In the genomic region with DNA sequence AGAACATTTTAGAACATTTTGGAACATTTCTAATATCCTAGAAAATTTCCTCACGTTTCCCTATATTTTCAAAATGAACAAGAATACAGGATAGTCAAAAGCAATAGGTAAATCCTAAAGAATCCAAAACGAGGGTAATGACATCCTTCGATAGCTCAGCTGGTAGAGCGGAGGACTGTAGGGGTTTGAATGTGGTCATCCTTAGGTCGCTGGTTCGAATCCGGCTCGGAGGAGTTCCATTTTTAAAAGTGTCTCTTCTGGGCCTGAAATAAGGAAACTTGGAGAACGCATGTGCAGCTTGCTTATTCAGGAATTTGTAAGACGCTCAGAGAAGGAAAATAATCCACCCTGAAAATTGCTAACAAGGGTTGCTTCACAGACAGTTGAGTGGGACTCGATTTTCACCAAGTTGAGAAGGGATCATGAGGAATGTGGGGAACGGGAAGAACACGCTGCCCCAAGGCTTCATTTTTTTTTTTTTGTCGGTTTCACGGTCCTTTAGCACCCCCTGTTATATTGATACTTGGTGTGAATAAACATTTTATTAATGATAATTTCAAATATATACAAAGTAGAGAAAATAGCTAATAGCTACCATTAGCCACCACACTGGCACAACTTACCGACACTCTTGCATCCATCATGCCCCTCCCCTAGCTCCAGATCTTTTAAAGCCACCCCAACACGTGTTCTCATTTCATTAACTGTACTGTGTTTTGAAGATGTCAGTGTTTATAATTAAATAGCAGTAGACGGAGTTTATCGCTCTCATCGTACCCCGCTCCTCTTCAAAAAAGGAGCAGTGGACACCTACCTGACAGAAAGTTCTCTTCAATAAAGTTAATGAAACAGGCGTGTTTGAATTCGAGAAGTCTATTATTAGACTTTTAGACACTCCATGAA, we compare ENCODE assay signal across 1 cellular context.
TF ChIP-seq lines count a peak whose summit lies in the region.

No MANE protein-coding gene starts in this region.

TF ChIP-seq in K562, 482 proteins besides CTCF, POLR2A, EP300 and RAD21 (continued from another document and continues in another):
- TF ChIP-seq ARID3A (IDR thresholded peaks at IDR 0.05; ENCODE audit: borderline replicate concordance, low read depth, low read length) (0 out of 2 replicates have a peak, but pooled peaks have one; percentile 40), NFATC3 (IDR thresholded peaks at IDR 0.05) (no peak; the same call in 1 of the 2 replicates), MCM3 (IDR thresholded peaks at IDR 0.05) (no peak), ZNF280A (IDR thresholded peaks at IDR 0.05; ENCODE audit: low read depth, partially characterized antibody) (no peak), MAX (CRISPR knock-in tag; IDR thresholded peaks at IDR 0.05) (0 out of 2 replicates have a peak, but pooled peaks have one; percentile 3), SFPQ (IDR thresholded peaks at IDR 0.05; ENCODE audit: low read depth, low read length) (no peak), POU5F1 (IDR thresholded peaks at IDR 0.05; ENCODE audit: borderline replicate concordance, low read depth, low read length, partially characterized antibody) (no peak), ADNP (tag; IDR thresholded peaks at IDR 0.05) (peak; percentile 93), MCM2 (IDR thresholded peaks at IDR 0.05; ENCODE audit: low read depth) (no peak), XRCC5 (IDR thresholded peaks at IDR 0.05; ENCODE audit: low read depth, low read length) (peak; percentile 80; the same call in 1 of the 2 replicates), ATF1 (CRISPR knock-in tag; IDR thresholded peaks at IDR 0.05) (no peak), ATF1 (tag; IDR thresholded peaks at IDR 0.05) (no peak; the same call in none of the 2 replicates), POLR3A (IDR thresholded peaks at IDR 0.05; ENCODE audit: borderline replicate concordance, extremely low read depth, insufficient read depth, insufficient read length) (peak; percentile 89), GTF2F1 (IDR thresholded peaks at IDR 0.05; ENCODE audit: low read depth, low read length) (no peak), TEAD2 (tag; IDR thresholded peaks at IDR 0.05) (no peak), EHMT2 (IDR thresholded peaks at IDR 0.05) (peak; percentile 27; the same call in 1 of the 2 replicates), ARID2 (IDR thresholded peaks at IDR 0.05) (no peak), HIVEP1 (CRISPR knock-in tag; IDR thresholded peaks at IDR 0.05) (no peak), GABPB2 (CRISPR knock-in tag; conservative IDR thresholded peaks at IDR 0.05) (peak; percentile 66; the same call in 1 of the 2 replicates), HDAC2 (IDR thresholded peaks at IDR 0.05) (no peak; the same call in 1 of the 2 replicates), ZNF436 (CRISPR knock-in tag; IDR thresholded peaks at IDR 0.05) (peak; percentile 54; the same call in 1 of the 2 replicates), SMAD2 (IDR thresholded peaks at IDR 0.05; ENCODE audit: low read depth, low read length) (no peak), MEIS2 (IDR thresholded peaks at IDR 0.05; ENCODE audit: partially characterized antibody) (no peak), SRSF7 (optimal IDR thresholded peaks at IDR 0.05; ENCODE audit: low read depth, low read length) (no peak), HLTF (IDR thresholded peaks at IDR 0.05) (no peak), THAP7 (CRISPR knock-in tag; IDR thresholded peaks at IDR 0.05) (no peak), TEAD1 (CRISPR knock-in tag; IDR thresholded peaks at IDR 0.05) (0 out of 4 replicates have a peak, but pooled peaks of 1 of the 2 experiments have one; percentile 37), SLC30A9 (CRISPR knock-in tag; IDR thresholded peaks at IDR 0.05) (0 out of 2 replicates have a peak, but pooled peaks have one; percentile 24), TBL1XR1 (IDR thresholded peaks at IDR 0.05; ENCODE audit: low read length in 2 of 2) (peak in 1 of 2 experiments; percentile 93; a peak in 2 of 4 replicates), GTF2A2 (tag; IDR thresholded peaks at IDR 0.05) (no peak), SRSF9 (IDR thresholded peaks at IDR 0.05; ENCODE audit: borderline replicate concordance, low read depth, low read length) (no peak), ZNF224 (CRISPR knock-in tag; IDR thresholded peaks at IDR 0.05) (no peak), MLX (CRISPR knock-in tag; conservative IDR thresholded peaks at IDR 0.05) (0 out of 4 replicates have a peak, but pooled peaks of 1 of the 2 experiments have one; percentile 22), ZNF830 (CRISPR knock-in tag; IDR thresholded peaks at IDR 0.05) (no peak), RBM34 (IDR thresholded peaks at IDR 0.05; ENCODE audit: borderline replicate concordance, insufficient read depth, low read length) (no peak), ZNF143 (CRISPR knock-in tag; IDR thresholded peaks at IDR 0.05) (no peak), TAF15 (IDR thresholded peaks at IDR 0.05; ENCODE audit: low read depth, low read length) (no peak)
- TF ChIP-seq, protein P1, sequence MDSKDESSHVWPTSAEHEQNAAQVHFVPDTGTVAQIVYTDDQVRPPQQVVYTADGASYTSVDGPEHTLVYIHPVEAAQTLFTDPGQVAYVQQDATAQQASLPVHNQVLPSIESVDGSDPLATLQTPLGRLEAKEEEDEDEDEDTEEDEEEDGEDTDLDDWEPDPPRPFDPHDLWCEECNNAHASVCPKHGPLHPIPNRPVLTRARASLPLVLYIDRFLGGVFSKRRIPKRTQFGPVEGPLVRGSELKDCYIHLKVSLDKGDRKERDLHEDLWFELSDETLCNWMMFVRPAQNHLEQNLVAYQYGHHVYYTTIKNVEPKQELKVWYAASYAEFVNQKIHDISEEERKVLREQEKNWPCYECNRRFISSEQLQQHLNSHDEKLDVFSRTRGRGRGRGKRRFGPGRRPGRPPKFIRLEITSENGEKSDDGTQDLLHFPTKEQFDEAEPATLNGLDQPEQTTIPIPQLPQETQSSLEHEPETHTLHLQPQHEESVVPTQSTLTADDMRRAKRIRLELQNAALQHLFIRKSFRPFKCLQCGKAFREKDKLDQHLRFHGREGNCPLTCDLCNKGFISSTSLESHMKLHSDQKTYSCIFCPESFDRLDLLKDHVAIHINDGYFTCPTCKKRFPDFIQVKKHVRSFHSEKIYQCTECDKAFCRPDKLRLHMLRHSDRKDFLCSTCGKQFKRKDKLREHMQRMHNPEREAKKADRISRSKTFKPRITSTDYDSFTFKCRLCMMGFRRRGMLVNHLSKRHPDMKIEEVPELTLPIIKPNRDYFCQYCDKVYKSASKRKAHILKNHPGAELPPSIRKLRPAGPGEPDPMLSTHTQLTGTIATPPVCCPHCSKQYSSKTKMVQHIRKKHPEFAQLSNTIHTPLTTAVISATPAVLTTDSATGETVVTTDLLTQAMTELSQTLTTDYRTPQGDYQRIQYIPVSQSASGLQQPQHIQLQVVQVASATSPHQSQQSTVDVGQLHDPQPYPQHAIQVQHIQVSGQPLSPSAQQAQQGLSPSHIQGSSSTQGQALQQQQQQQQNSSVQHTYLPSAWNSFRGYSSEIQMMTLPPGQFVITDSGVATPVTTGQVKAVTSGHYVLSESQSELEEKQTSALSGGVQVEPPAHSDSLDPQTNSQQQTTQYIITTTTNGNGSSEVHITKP (IDR thresholded peaks at IDR 0.05; ENCODE audit: partially characterized antibody): no peak
- TF ChIP-seq, protein P2, sequence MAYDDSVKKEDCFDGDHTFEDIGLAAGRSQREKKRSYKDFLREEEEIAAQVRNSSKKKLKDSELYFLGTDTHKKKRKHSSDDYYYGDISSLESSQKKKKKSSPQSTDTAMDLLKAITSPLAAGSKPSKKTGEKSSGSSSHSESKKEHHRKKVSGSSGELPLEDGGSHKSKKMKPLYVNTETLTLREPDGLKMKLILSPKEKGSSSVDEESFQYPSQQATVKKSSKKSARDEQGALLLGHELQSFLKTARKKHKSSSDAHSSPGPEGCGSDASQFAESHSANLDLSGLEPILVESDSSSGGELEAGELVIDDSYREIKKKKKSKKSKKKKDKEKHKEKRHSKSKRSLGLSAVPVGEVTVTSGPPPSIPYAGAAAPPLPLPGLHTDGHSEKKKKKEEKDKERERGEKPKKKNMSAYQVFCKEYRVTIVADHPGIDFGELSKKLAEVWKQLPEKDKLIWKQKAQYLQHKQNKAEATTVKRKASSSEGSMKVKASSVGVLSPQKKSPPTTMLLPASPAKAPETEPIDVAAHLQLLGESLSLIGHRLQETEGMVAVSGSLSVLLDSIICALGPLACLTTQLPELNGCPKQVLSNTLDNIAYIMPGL (CRISPR knock-in tag; IDR thresholded peaks at IDR 0.05): no peak
- TF ChIP-seq, protein P3, sequence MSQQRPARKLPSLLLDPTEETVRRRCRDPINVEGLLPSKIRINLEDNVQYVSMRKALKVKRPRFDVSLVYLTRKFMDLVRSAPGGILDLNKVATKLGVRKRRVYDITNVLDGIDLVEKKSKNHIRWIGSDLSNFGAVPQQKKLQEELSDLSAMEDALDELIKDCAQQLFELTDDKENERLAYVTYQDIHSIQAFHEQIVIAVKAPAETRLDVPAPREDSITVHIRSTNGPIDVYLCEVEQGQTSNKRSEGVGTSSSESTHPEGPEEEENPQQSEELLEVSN (IDR thresholded peaks at IDR 0.05; ENCODE audit: borderline replicate concordance in 1 of 2, extremely low read depth in 1 of 2, insufficient read depth in 1 of 2, insufficient read length in 1 of 2, low read depth in 1 of 2, low read length in 1 of 2, poor library complexity in 1 of 2, severe bottlenecking in 1 of 2): no peak
- TF ChIP-seq, protein P4, sequence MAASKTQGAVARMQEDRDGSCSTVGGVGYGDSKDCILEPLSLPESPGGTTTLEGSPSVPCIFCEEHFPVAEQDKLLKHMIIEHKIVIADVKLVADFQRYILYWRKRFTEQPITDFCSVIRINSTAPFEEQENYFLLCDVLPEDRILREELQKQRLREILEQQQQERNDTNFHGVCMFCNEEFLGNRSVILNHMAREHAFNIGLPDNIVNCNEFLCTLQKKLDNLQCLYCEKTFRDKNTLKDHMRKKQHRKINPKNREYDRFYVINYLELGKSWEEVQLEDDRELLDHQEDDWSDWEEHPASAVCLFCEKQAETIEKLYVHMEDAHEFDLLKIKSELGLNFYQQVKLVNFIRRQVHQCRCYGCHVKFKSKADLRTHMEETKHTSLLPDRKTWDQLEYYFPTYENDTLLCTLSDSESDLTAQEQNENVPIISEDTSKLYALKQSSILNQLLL (CRISPR knock-in tag; IDR thresholded peaks at IDR 0.05; ENCODE audit: borderline replicate concordance): no peak
- TF ChIP-seq, protein P5, sequence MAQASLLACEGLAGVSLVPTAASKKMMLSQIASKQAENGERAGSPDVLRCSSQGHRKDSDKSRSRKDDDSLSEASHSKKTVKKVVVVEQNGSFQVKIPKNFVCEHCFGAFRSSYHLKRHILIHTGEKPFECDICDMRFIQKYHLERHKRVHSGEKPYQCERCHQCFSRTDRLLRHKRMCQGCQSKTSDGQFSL (CRISPR knock-in tag; IDR thresholded peaks at IDR 0.05): no peak
- TF ChIP-seq, protein P5 (tag; IDR thresholded peaks at IDR 0.05): no peak
